ENCODE assay signal across 11 cellular contexts in the genomic region with DNA sequence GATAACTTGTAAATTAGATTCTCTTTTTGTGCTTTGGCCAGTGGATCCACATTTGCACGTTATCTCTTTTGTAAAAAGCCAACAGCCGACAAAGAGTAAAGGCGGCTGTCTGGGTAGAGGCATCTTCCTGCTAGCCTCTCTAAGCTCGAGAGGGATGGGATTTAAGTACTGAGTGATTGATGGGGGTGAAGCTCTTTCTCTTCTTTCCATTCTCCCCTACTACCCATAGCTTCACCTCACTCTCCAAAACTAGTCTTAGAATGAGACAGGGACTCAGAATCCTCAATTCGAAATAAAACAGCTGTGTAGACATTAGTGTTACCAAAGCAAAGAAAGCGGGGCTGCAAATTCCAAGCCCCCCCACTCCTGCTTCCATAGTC. TPM values are rescaled to one million over a fixed set of nuclear protein-coding genes. Genes with fewer than 3 reads are reported as not detected.
DNase-seq lines count a peak whose midpoint lies in the region; ATAC-seq and TF ChIP-seq lines count a peak whose summit lies in the region.
"Had no signal": no experiment of that assay in that cellular context is flagged by ENCODE, and none has a peak within 500 bp of the region (broad histone marks: within the 10 kb centered on the region; RNA-seq: fewer than 3 reads in every experiment).

No MANE protein-coding gene starts in this region.

- TF ChIP-seq EP300 in stomach (IDR thresholded peaks at IDR 0.05): no peak

- H3K27ac Mint-ChIP-seq in activated CD4-positive, alpha-beta T cell treated with anti-CD3 and anti-CD28 coated beads, Interleukin-2, amount 10 ng/mL, durations not matched to agents 24 days and 14 days: no peak overlapping the region
- no peak overlapping the region for H3K27ac Mint-ChIP-seq in activated CD4-positive, alpha-beta T cell treated with anti-CD3 and anti-CD28 coated beads, Interleukin-2, amount 10 ng/mL, durations not matched to agents 7 days and 5 days

- no peaks in the 10 kb centered on the region for H3K36me3 ChIP-seq in stomach
- H3K36me3 ChIP-seq: neutrophil had no signal

- no peak for TF ChIP-seq POLR2A in stomach (IDR thresholded peaks at IDR 0.05)

- intact Hi-C loops in activated CD4-positive, alpha-beta T cell treated with anti-CD3 and anti-CD28 coated beads, Interleukin-2, amount 10 ng/mL, durations not matched to agents 24 days and 14 days (cut with micrococcal nuclease): loop anchor here (5.0 kb wide), 1 partner anchor 193 kb away; no protein-coding TSS in a partner anchor
- intact Hi-C loops in stomach (cut with DNase I; ENCODE audit: low total_unique reads): no loop called here

- H3K4me1 Mint-ChIP-seq in activated CD4-positive, alpha-beta T cell treated with anti-CD3 and anti-CD28 coated beads, Interleukin-2, amount 10 ng/mL, durations not matched to agents 24 days and 14 days: peaks cover 29% of the 10 kb centered on the region
- peaks cover 38% of the 10 kb centered on the region for H3K4me1 Mint-ChIP-seq in activated CD4-positive, alpha-beta T cell treated with anti-CD3 and anti-CD28 coated beads, Interleukin-2, amount 10 ng/mL, durations not matched to agents 7 days and 5 days

- CTCF ChIA-PET in activated CD4-positive, alpha-beta T cell treated with anti-CD3 and anti-CD28 coated beads, Interleukin-2, amount 10 ng/mL, durations not matched to agents 7 days and 5 days (lab: Charles Lee): no interaction called here
- CTCF ChIA-PET in RWPE1 (lab: Yijun Ruan, JAX): no interaction called here

- H3K27me3 Mint-ChIP-seq in activated CD4-positive, alpha-beta T cell treated with anti-CD3 and anti-CD28 coated beads, Interleukin-2, amount 10 ng/mL, durations not matched to agents 24 days and 14 days: peaks cover 4% of the 10 kb centered on the region
- H3K27me3 Mint-ChIP-seq in activated CD4-positive, alpha-beta T cell treated with anti-CD3 and anti-CD28 coated beads, Interleukin-2, amount 10 ng/mL, durations not matched to agents 7 days and 5 days: peaks cover 2% of the 10 kb centered on the region
- H3K27me3 Mint-ChIP-seq: CD8-positive, alpha-beta memory T cell; IgD-negative memory B cell had no signal

- peaks cover 17% of the 10 kb centered on the region for H3K36me3 Mint-ChIP-seq in activated CD4-positive, alpha-beta T cell treated with anti-CD3 and anti-CD28 coated beads, Interleukin-2, amount 10 ng/mL, durations not matched to agents 24 days and 14 days (ENCODE audit: low read depth)
- H3K36me3 Mint-ChIP-seq in activated CD4-positive, alpha-beta T cell treated with anti-CD3 and anti-CD28 coated beads, Interleukin-2, amount 10 ng/mL, durations not matched to agents 7 days and 5 days (ENCODE audit: low read depth): peaks cover 22% of the 10 kb centered on the region

- no peaks in the 10 kb centered on the region for H3K9me3 ChIP-seq in stomach
- H3K9me3 ChIP-seq: neutrophil had no signal

- no peak for DNase-seq in activated CD4-positive, alpha-beta T cell treated with anti-CD3 and anti-CD28 coated beads, Interleukin-2, amount 10 ng/mL, durations not matched to agents 24 days and 14 days
- DNase-seq in activated CD4-positive, alpha-beta T cell treated with anti-CD3 and anti-CD28 coated beads, Interleukin-2, amount 10 ng/mL, durations not matched to agents 7 days and 5 days: no peak
- DNase-seq in RWPE1 (ENCODE audit: low spot score): peak; percentile 35
- DNase-seq in fibroblast of villous mesenchyme (ENCODE audit: low read depth): no peak
- DNase-seq in stomach: no peak
- no peak for DNase-seq in activated gamma-delta T cell treated with Interleukin-2 at 50 U/mL for 16 hours
- DNase-seq in dermis blood vessel endothelial cell: no peak
- DNase-seq: CD8-positive, alpha-beta memory T cell had no signal

- WGBS in stomach, 5 donors: 49 to 70% (median 68%) methylated on average over 6 of the region's 6 CpGs

- H3K4me3 ChIP-seq in fibroblast of villous mesenchyme (ENCODE audit: low read depth, low read length): peak overlapping the region; percentile 79
- peak overlapping the region; percentile 16 to 72 (median 42) for H3K4me3 ChIP-seq in stomach

- H3K27me3 ChIP-seq in stomach: no peaks in the 10 kb centered on the region

- no peak for TF ChIP-seq CTCF in RWPE1 (conservative IDR thresholded peaks at IDR 0.05; ENCODE audit: low read depth)
- TF ChIP-seq CTCF in fibroblast of villous mesenchyme (IDR thresholded peaks at IDR 0.05; ENCODE audit: insufficient read depth, low read depth, low read length): no peak
- TF ChIP-seq CTCF in stomach (IDR thresholded peaks at IDR 0.05): no peak

- POLR2A ChIA-PET in activated CD4-positive, alpha-beta T cell treated with anti-CD3 and anti-CD28 coated beads, Interleukin-2, amount 10 ng/mL, durations not matched to agents 7 days and 5 days (lab: Charles Lee): no interaction called here
- POLR2A ChIA-PET in RWPE1 (lab: Yijun Ruan, JAX; ENCODE audit: low non-redundant PET): interaction anchor here (0.8 kb wide), 1 partner anchor 44 kb away, joined by 3 read pairs; no protein-coding TSS in a partner anchor

- no peak for ATAC-seq in GM21619 (IDR thresholded peaks at IDR 0.05; ENCODE audit: unreplicated experiment)

- H3K9me3 Mint-ChIP-seq in activated CD4-positive, alpha-beta T cell treated with anti-CD3 and anti-CD28 coated beads, Interleukin-2, amount 10 ng/mL, durations not matched to agents 24 days and 14 days: no peaks in the 10 kb centered on the region
- no peaks in the 10 kb centered on the region for H3K9me3 Mint-ChIP-seq in activated CD4-positive, alpha-beta T cell treated with anti-CD3 and anti-CD28 coated beads, Interleukin-2, amount 10 ng/mL, durations not matched to agents 7 days and 5 days
- H3K9me3 Mint-ChIP-seq: CD8-positive, alpha-beta memory T cell; IgD-negative memory B cell had no signal

- peaks cover 10 to 65% (median 41%) of the 10 kb centered on the region in 4 donors for H3K4me1 ChIP-seq in stomach

- peak overlapping the region; percentile 39 for H3K4me3 Mint-ChIP-seq in activated CD4-positive, alpha-beta T cell treated with anti-CD3 and anti-CD28 coated beads, Interleukin-2, amount 10 ng/mL, durations not matched to agents 24 days and 14 days
- no peak overlapping the region for H3K4me3 Mint-ChIP-seq in activated CD4-positive, alpha-beta T cell treated with anti-CD3 and anti-CD28 coated beads, Interleukin-2, amount 10 ng/mL, durations not matched to agents 7 days and 5 days

- H3K27ac ChIP-seq in RWPE1 (no peak overlapping the region), stomach (peak overlapping the region in 3 of 5 donors; percentile 52 to 93 (median 93))
- H3K27ac ChIP-seq: neutrophil had no signal

RNA-seq across cellular contexts. Expression of gene PBX3, which starts 3.5 kb away (rescaled TPM):
- 26.1 and 27.7 TPM in 2 replicates for total RNA-seq in activated CD4-positive, alpha-beta T cell treated with anti-CD3 and anti-CD28 coated beads, Interleukin-2, amount 10 ng/mL, durations not matched to agents 24 days and 14 days
- 10 to 100 TPM; 21.5 to 22.5 TPM for total RNA-seq in activated CD4-positive, alpha-beta T cell treated with anti-CD3 and anti-CD28 coated beads, Interleukin-2, amount 10 ng/mL, durations not matched to agents 7 days and 5 days
- total RNA-seq in fibroblast of villous mesenchyme (23.8 and 27.6 TPM in 2 replicates), stomach (10 to 100 TPM; 12.7 to 59.1 (median 25.5) TPM), dermis blood vessel endothelial cell (10.2 and 12.3 TPM in 2 replicates)
- 10 to 100 TPM in 2 of 3 donors, 1 to 10 TPM in 1; 9.3 to 15.4 (median 14.6) TPM for polyA plus RNA-seq in stomach

RNA-seq across cellular contexts. Expression of gene MAPKAP1, which starts 43.6 kb away (rescaled TPM):
- 104 and 123 TPM in 2 replicates for total RNA-seq in activated CD4-positive, alpha-beta T cell treated with anti-CD3 and anti-CD28 coated beads, Interleukin-2, amount 10 ng/mL, durations not matched to agents 24 days and 14 days
- total RNA-seq in activated CD4-positive, alpha-beta T cell treated with anti-CD3 and anti-CD28 coated beads, Interleukin-2, amount 10 ng/mL, durations not matched to agents 7 days and 5 days: 10 to 100 TPM; 58.7 to 63.6 TPM
- 92.0 and 93.4 TPM in 2 replicates for total RNA-seq in fibroblast of villous mesenchyme
- total RNA-seq in stomach: 100 to 1,000 TPM in 3 of 5 donors, 10 to 100 TPM in 2; 32.7 to 212 (median 114) TPM
- 10 to 100 TPM; 52.8 to 92.7 (median 63.0) TPM for polyA plus RNA-seq in stomach
- total RNA-seq in dermis blood vessel endothelial cell: 82.5 and 84.4 TPM in 2 replicates
